1 cellular context compared by ENCODE assay signal in the genomic region with DNA sequence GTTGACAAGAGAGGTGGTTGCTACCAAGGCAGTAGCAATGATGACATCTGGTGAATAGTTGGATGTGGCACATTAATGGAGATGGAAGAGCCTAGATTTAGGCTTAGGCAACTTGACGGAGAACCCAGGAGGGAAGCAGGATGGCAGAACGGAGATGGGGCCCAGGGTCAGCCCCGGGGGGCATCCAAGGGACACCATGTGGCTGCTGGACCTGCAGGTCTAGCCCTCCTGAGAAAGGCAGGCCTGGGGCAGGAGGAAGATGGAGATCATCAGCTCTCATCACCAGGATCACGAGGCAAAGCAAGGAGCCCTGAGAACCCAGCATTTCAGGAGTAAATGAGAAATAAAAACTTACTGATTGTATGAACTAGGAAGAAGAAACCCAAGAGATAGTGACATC.
TF ChIP-seq lines count a peak whose summit lies in the region.

No MANE protein-coding gene starts in this region.

TF ChIP-seq in IMR-90, 13 proteins besides CTCF, POLR2A, EP300 and RAD21 (continued from another document):
- TF ChIP-seq BHLHE40 (IDR thresholded peaks at IDR 0.05; ENCODE audit: low read depth, low read length) = no peak
